8 cellular contexts compared by ENCODE assay signal in genomic region chr7:27576360-27576944, GRCh38.
DNase-seq lines count a peak whose midpoint lies in the region; ATAC-seq, FAIRE-seq and TF ChIP-seq lines count a peak whose summit lies in the region.

No MANE protein-coding gene starts in this region.

- no peak for TF ChIP-seq POLR2A in body of pancreas (IDR thresholded peaks at IDR 0.05)
- no peak for TF ChIP-seq POLR2A in vagina (IDR thresholded peaks at IDR 0.05)

- H3K27ac Mint-ChIP-seq in activated T-cell treated with anti-CD3 and anti-CD28 coated beads, Interleukin-2, amount 50 U/mL, for 72 hours: no peak overlapping the region

- no peak overlapping the region for H3K4me3 ChIP-seq in body of pancreas
- H3K4me3 ChIP-seq in vagina: no peak overlapping the region

- FAIRE-seq in A204.1 (lab: Jason Lieb, UNC) (peak; percentile 98), GM18507 (lab: Jason Lieb, UNC) (peak; percentile 52), islet of Langerhans (lab: Jason Lieb, UNC) (peak; percentile 97)

- no peaks in the 10 kb centered on the region for H3K9me3 Mint-ChIP-seq in activated T-cell treated with anti-CD3 and anti-CD28 coated beads, Interleukin-2, amount 50 U/mL, for 72 hours

- intact Hi-C loops in body of pancreas (cut with DNase I): loop anchor here (10.0 kb wide), 1 partner anchor 382 kb away; no protein-coding TSS in a partner anchor
- intact Hi-C loops in vagina (cut with DNase I): loop anchor here (5.0 to 10.0 kb wide), 2 partner anchors 342 to 374 kb away; partner anchors contain the start of gene HOXA13

- H3K4me1 Mint-ChIP-seq in activated T-cell treated with anti-CD3 and anti-CD28 coated beads, Interleukin-2, amount 50 U/mL, for 72 hours (ENCODE audit: low read depth): no peaks in the 10 kb centered on the region

- DNase-seq in GM18507 (ENCODE audit: extremely low spot score, insufficient read length, low read depth) (no peak), NCI-H226 (peak; percentile 22), body of pancreas (no peak), vagina (ENCODE audit: extremely low spot score in 2 of 2) (no peak), T1000 (lab: John Stamatoyannopoulos, UW) (no peak)
- no peak for DNase-seq in activated T-cell treated with anti-CD3 and anti-CD28 coated beads, Interleukin-2, amount 50 U/mL, for 72 hours

- WGBS in body of pancreas, 2 donors: 82 to 87% methylated on average over 3 of the region's 3 CpGs

- TF ChIP-seq CTCF in body of pancreas (IDR thresholded peaks at IDR 0.05): peak; percentile 33 to 76 (median 54)
- peak; percentile 26 to 63 (median 44) for TF ChIP-seq CTCF in vagina (IDR thresholded peaks at IDR 0.05)

- no peaks in the 10 kb centered on the region for H3K27me3 Mint-ChIP-seq in activated T-cell treated with anti-CD3 and anti-CD28 coated beads, Interleukin-2, amount 50 U/mL, for 72 hours (ENCODE audit: low read depth)

- H3K4me1 ChIP-seq in body of pancreas (no peaks in the 10 kb centered on the region), vagina (peaks cover 5% of the 10 kb centered on the region)

- no peaks in the 10 kb centered on the region for H3K27me3 ChIP-seq in body of pancreas
- H3K27me3 ChIP-seq in vagina: no peaks in the 10 kb centered on the region

- H3K4me3 Mint-ChIP-seq in activated T-cell treated with anti-CD3 and anti-CD28 coated beads, Interleukin-2, amount 50 U/mL, for 72 hours: no peak overlapping the region

- H3K36me3 Mint-ChIP-seq in activated T-cell treated with anti-CD3 and anti-CD28 coated beads, Interleukin-2, amount 50 U/mL, for 72 hours (ENCODE audit: insufficient read depth in 2 of 2): no peaks in the 10 kb centered on the region

- H3K9me3 ChIP-seq in body of pancreas (no peaks in the 10 kb centered on the region), vagina (no peaks in the 10 kb centered on the region)

- H3K36me3 ChIP-seq in body of pancreas (replicated peaks in 1 of 2; ENCODE audit: insufficient read depth in 1 of 2, low read depth in 2 of 2) (no peaks in the 10 kb centered on the region), vagina (no peaks in the 10 kb centered on the region)

- ATAC-seq in body of pancreas: no peak
- no peak for ATAC-seq in activated T-cell treated with anti-CD3 and anti-CD28 coated beads, Interleukin-2, amount 50 U/mL, for 72 hours (replicated peaks in 1 of 2)

- no peak overlapping the region for H3K27ac ChIP-seq in body of pancreas
- peak overlapping the region; percentile 55 for H3K27ac ChIP-seq in vagina
